In the genomic region with DNA sequence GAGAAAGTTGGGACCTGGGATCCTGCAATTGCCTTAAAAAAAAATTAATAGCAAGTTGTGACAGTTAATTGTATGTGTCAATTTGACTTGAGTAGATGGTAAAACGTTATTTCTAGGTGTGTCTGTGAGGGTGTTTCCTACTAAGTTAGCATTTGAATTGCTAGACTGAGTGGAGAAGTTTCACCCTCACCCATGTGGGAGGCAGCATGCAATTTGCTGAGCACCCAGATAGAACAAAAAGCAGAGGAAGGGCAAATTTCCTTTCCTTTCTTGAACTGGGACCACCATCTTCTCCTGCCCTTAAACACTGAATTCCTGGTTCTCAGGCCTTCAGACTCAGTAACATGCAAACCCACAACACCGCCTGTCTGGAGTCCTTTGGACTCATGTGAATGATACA, we compare ENCODE assay signal across 20 cellular contexts.
"Had no signal": no experiment of that assay in that cellular context is flagged by ENCODE, and none has a peak within 500 bp of the region (broad histone marks: within the 10 kb centered on the region; RNA-seq: fewer than 3 reads in every experiment).

No MANE protein-coding gene starts in this region.

- DNase-seq: stimulated activated CD4-positive, alpha-beta T cell treated with anti-CD3 and anti-CD28 coated beads, Interleukin-2, amount 100 ng/mL, for 48 hours; stimulated activated CD4-positive, alpha-beta T cell treated with anti-CD3 and anti-CD28 coated beads, Interleukin-4, amount 100 ng/mL, for 1 hour; stimulated activated CD4-positive, alpha-beta T cell treated with anti-CD3 and anti-CD28 coated beads, Interleukin-4, amount 100 ng/mL, for 24 hours; stimulated activated CD4-positive, alpha-beta T cell treated with anti-CD3 and anti-CD28 coated beads, Interleukin-4, amount 100 ng/mL, for 4 hours; stimulated activated CD8-positive, alpha-beta memory T cell treated with anti-CD3 and anti-CD28 coated beads, Interleukin-4, amount 100 ng/mL, for 48 hours; stimulated activated naive B cell treated with anti-CD40 and anti-IgM and Interleukin-4, amounts not matched to agents 10 μg/mL and 1 μg/mL and 100 μg/mL, for 72 hours; stimulated activated naive CD4-positive, alpha-beta T cell; stimulated activated naive CD4-positive, alpha-beta T cell treated with Interleukin-2 at 50 U/mL for 16 hours; stimulated activated naive CD8-positive, alpha-beta T cell treated with anti-CD3 and anti-CD28 coated beads, Interleukin-15, amount 100 ng/mL, for 72 hours; stimulated activated naive CD8-positive, alpha-beta T cell treated with anti-CD3 and anti-CD28 coated beads, Interleukin-15, Interleukin-2, amounts not matched to agents 100 U/mL and 50 U/mL, for 24 hours; stomach; substantia nigra; testis; thyroid gland; tibial artery; transverse colon; trophoblast cell; upper lobe of left lung; upper lobe of right lung; uterus had no signal
